ENCODE assay signal across 19 cellular contexts in genomic region chr19:3401004-3401768, GRCh38. TPM values are rescaled to one million over a fixed set of nuclear protein-coding genes. Genes with fewer than 3 reads are reported as not detected.
DNase-seq lines count a peak whose midpoint lies in the region; ATAC-seq and TF ChIP-seq lines count a peak whose summit lies in the region.
"Had no signal": no experiment of that assay in that cellular context is flagged by ENCODE, and none has a peak within 500 bp of the region (broad histone marks: within the 10 kb centered on the region; RNA-seq: fewer than 3 reads in every experiment).

No MANE protein-coding gene starts in this region.

- in situ Hi-C loops in gastrocnemius medialis (cut with MboI; ENCODE audit: low sequenced_read_pairs in 4 of 4), result no loop called here

- ATAC-seq in right cardiac atrium (no peak), left cardiac atrium (no peak), right lobe of liver (peak in 3 of 4 donors; percentile 1 to 4 (median 3)), gastrocnemius medialis (no peak)
- no peak for ATAC-seq in stimulated activated naive CD8-positive, alpha-beta T cell treated with anti-CD3 and anti-CD28 coated beads, Interleukin-15, amount 100 ng/mL, for 72 hours
- ATAC-seq: activated naive CD4-positive, alpha-beta T cell treated with anti-CD3 and anti-CD28 coated beads, Interleukin-2, amount 50 U/mL, for 72 hours; CD8-positive, alpha-beta T cell; HCT116; mucosa of descending colon; stimulated activated memory B cell treated with anti-CD40 and anti-IgM and Interleukin-4, amounts not matched to agents 10 μg/mL and 1 μg/mL and 100 μg/mL, for 72 hours had no signal

- no peaks in the 10 kb centered on the region for H3K27me3 ChIP-seq in right cardiac atrium (ENCODE audit: control insufficient read depth, insufficient read depth)
- no peaks in the 10 kb centered on the region for H3K27me3 ChIP-seq in right lobe of liver
- H3K27me3 ChIP-seq in gastrocnemius medialis, result no peaks in the 10 kb centered on the region
- H3K27me3 ChIP-seq in vagina, result no peaks in the 10 kb centered on the region

- H3K27me3 Mint-ChIP-seq in stimulated activated naive CD8-positive, alpha-beta T cell treated with anti-CD3 and anti-CD28 coated beads, Interleukin-15, amount 100 ng/mL, for 72 hours, result no peaks in the 10 kb centered on the region
- H3K27me3 Mint-ChIP-seq: stimulated activated memory B cell treated with anti-CD40 and anti-IgM and Interleukin-4, amounts not matched to agents 10 μg/mL and 1 μg/mL and 100 μg/mL, for 72 hours had no signal

- DNase-seq in right cardiac atrium (no peak), left cardiac atrium (no peak), right lobe of liver (peak in 2 of 3 donors; percentile 75 to 85), gastrocnemius medialis (peak in 1 of 2 donors; percentile 46), vagina (ENCODE audit: extremely low spot score in 2 of 2) (no peak), COR-L47 (lab: John Stamatoyannopoulos, UW) (no peak), NCI-H1417 (lab: John Stamatoyannopoulos, UW) (no peak)
- DNase-seq in stimulated activated naive CD8-positive, alpha-beta T cell treated with anti-CD3 and anti-CD28 coated beads, Interleukin-15, amount 100 ng/mL, for 72 hours, result no peak
- DNase-seq: activated T-cell treated with anti-CD3 and anti-CD28 coated beads, Interleukin-2, amount 50 U/mL, for 1 hour; CD8-positive, alpha-beta T cell; dermis blood vessel endothelial cell; Karpas-422; mucosa of descending colon; NCI-H1092 treated with DMSO at 0.1 percent for 48 hours; occipital lobe; stimulated activated CD4-positive, alpha-beta T cell treated with anti-CD3 and anti-CD28 coated beads, Interleukin-12 subunit alpha, Interleukin-12 subunit beta, amount 100 ng/mL, for 4 hours had no signal

- H3K9me3 Mint-ChIP-seq in stimulated activated naive CD8-positive, alpha-beta T cell treated with anti-CD3 and anti-CD28 coated beads, Interleukin-15, amount 100 ng/mL, for 72 hours, result no peaks in the 10 kb centered on the region
- H3K9me3 Mint-ChIP-seq: activated naive CD4-positive, alpha-beta T cell treated with anti-CD3 and anti-CD28 coated beads, Interleukin-2, amount 50 U/mL, for 72 hours; CD8-positive, alpha-beta T cell; stimulated activated memory B cell treated with anti-CD40 and anti-IgM and Interleukin-4, amounts not matched to agents 10 μg/mL and 1 μg/mL and 100 μg/mL, for 72 hours had no signal

- H3K9me3 ChIP-seq in right cardiac atrium (ENCODE audit: control insufficient read depth, low read length) (no peaks in the 10 kb centered on the region), right lobe of liver (no peaks in the 10 kb centered on the region), gastrocnemius medialis (no peaks in the 10 kb centered on the region), vagina (no peaks in the 10 kb centered on the region)
- H3K9me3 ChIP-seq: mucosa of descending colon had no signal

- H3K4me3 Mint-ChIP-seq in stimulated activated naive CD8-positive, alpha-beta T cell treated with anti-CD3 and anti-CD28 coated beads, Interleukin-15, amount 100 ng/mL, for 72 hours, result no peak overlapping the region
- H3K4me3 Mint-ChIP-seq: CD8-positive, alpha-beta T cell; stimulated activated memory B cell treated with anti-CD40 and anti-IgM and Interleukin-4, amounts not matched to agents 10 μg/mL and 1 μg/mL and 100 μg/mL, for 72 hours had no signal

- H3K27ac ChIP-seq in right cardiac atrium (ENCODE audit: low read length) (peak overlapping the region; percentile 91), right lobe of liver (peak overlapping the region; percentile 54 to 100 (median 99)), gastrocnemius medialis (peak overlapping the region; percentile 98 to 100 (median 98)), vagina (peak overlapping the region; percentile 100)

- H3K4me1 ChIP-seq in right cardiac atrium (ENCODE audit: control insufficient read depth, insufficient read depth, low read length) (peaks cover 25% of the 10 kb centered on the region), right lobe of liver (peaks cover 0 to 95% (median 43%) of the 10 kb centered on the region in 4 donors), gastrocnemius medialis (peaks cover 65 to 83% of the 10 kb centered on the region in 2 donors), vagina (peaks cover 90% of the 10 kb centered on the region)

- no peaks in the 10 kb centered on the region for H3K4me1 Mint-ChIP-seq in stimulated activated naive CD8-positive, alpha-beta T cell treated with anti-CD3 and anti-CD28 coated beads, Interleukin-15, amount 100 ng/mL, for 72 hours
- H3K4me1 Mint-ChIP-seq: stimulated activated memory B cell treated with anti-CD40 and anti-IgM and Interleukin-4, amounts not matched to agents 10 μg/mL and 1 μg/mL and 100 μg/mL, for 72 hours had no signal

- intact Hi-C loops in right cardiac atrium (cut with DNase I), result loop anchor here in 1 of 4 donors (5.0 kb wide), 1 partner anchor 39 kb away; no protein-coding TSS in a partner anchor
- intact Hi-C loops in left cardiac atrium (cut with DNase I), result loop anchor here in 1 of 2 donors (5.0 to 10.0 kb wide), 2 partner anchors 34 to 66 kb away; partner anchors contain the start of gene NFIC
- intact Hi-C loops in right lobe of liver (cut with DNase I), result loop anchor here in 1 of 2 donors (5.0 kb wide), 1 partner anchor 34 kb away; the partner anchor contains the start of gene NFIC
- intact Hi-C loops in gastrocnemius medialis (cut with DNase I; ENCODE audit: low total_unique reads), result no loop called here
- intact Hi-C loops in vagina (cut with DNase I), result loop anchor here (5.0 kb wide), 1 partner anchor 34 kb away; the partner anchor contains the start of gene NFIC

- no peaks in the 10 kb centered on the region for H3K36me3 ChIP-seq in right lobe of liver
- no peaks in the 10 kb centered on the region for H3K36me3 ChIP-seq in gastrocnemius medialis
- no peaks in the 10 kb centered on the region for H3K36me3 ChIP-seq in vagina

- no peak overlapping the region for H3K4me3 ChIP-seq in right cardiac atrium (ENCODE audit: low read length)
- no peak overlapping the region for H3K4me3 ChIP-seq in right lobe of liver
- no peak overlapping the region for H3K4me3 ChIP-seq in gastrocnemius medialis
- H3K4me3 ChIP-seq in vagina, result no peak overlapping the region
- H3K4me3 ChIP-seq: mucosa of descending colon had no signal

- H3K27ac Mint-ChIP-seq in stimulated activated naive CD8-positive, alpha-beta T cell treated with anti-CD3 and anti-CD28 coated beads, Interleukin-15, amount 100 ng/mL, for 72 hours, result peak overlapping the region in 1 of 2 donors; percentile 54
- H3K27ac Mint-ChIP-seq: CD8-positive, alpha-beta T cell; stimulated activated memory B cell treated with anti-CD40 and anti-IgM and Interleukin-4, amounts not matched to agents 10 μg/mL and 1 μg/mL and 100 μg/mL, for 72 hours had no signal

- TF ChIP-seq POLR2A in right lobe of liver (IDR thresholded peaks at IDR 0.05), result no peak
- no peak for TF ChIP-seq POLR2A in gastrocnemius medialis (IDR thresholded peaks at IDR 0.05)
- no peak for TF ChIP-seq POLR2A in vagina (IDR thresholded peaks at IDR 0.05)

- WGBS in right cardiac atrium, result 86% methylated on average over 18 of the region's 18 CpGs
- WGBS in right lobe of liver (ENCODE audit: insufficient coverage, low coverage, low lambda C conversion rate, missing lambda C conversion rate), result 50% methylated on average over 3 of the region's 18 CpGs

- TF ChIP-seq CTCF in right lobe of liver (IDR thresholded peaks at IDR 0.05), result peak in 1 of 4 donors; percentile 7
- no peak for TF ChIP-seq CTCF in gastrocnemius medialis (IDR thresholded peaks at IDR 0.05 in 4 of 5, conservative IDR thresholded peaks at IDR 0.05 in 1 of 5)
- no peak for TF ChIP-seq CTCF in vagina (IDR thresholded peaks at IDR 0.05)

RNA-seq across cellular contexts. Expression of gene NFIC, which starts 34.8 kb away (rescaled TPM):
- 100 to 1,000 TPM; 175 to 223 (median 188) TPM for total RNA-seq in right cardiac atrium
- 186 TPM for polyA plus RNA-seq in right cardiac atrium
- total RNA-seq in left cardiac atrium, result 100 to 1,000 TPM; 144 to 173 TPM
- total RNA-seq in right lobe of liver, result 100 to 1,000 TPM in 4 of 6 experiments, 10 to 100 TPM in 2; 94.6 to 168 (median 120) TPM
- 100 to 1,000 TPM in 3 of 4 donors, 10 to 100 TPM in 1; 90.2 to 403 (median 348) TPM for total RNA-seq in gastrocnemius medialis
- 142 TPM for total RNA-seq in vagina

Comparison
In these comparisons a context has a peak if more than half of its experiments do, and no peak if none do; other contexts are left out.
1. ATAC-seq: peak in right lobe of liver (3 of 4); none in right cardiac atrium (0 of 2), left cardiac atrium (0 of 2), gastrocnemius medialis (0 of 2) and stimulated activated naive CD8-positive, alpha-beta T cell treated with anti-CD3 and anti-CD28 coated beads, Interleukin-15, amount 100 ng/mL, for 72 hours (single experiment).
2. DNase-seq: peak in right lobe of liver (2 of 3); none in right cardiac atrium (0 of 3), left cardiac atrium (single experiment), vagina (0 of 2), stimulated activated naive CD8-positive, alpha-beta T cell treated with anti-CD3 and anti-CD28 coated beads, Interleukin-15, amount 100 ng/mL, for 72 hours (0 of 2), COR-L47 (single experiment) and NCI-H1417 (0 of 3).
3. Peak in every context shown above with its lines, with median percentiles within 50 percentile points of each other: H3K27ac ChIP-seq.